In genomic region chr18:68962623-68963022, GRCh38 we compare ENCODE assay signal across 20 cellular contexts.
A peak's percentile ranks its signal among the peaks of the same experiment; 100 is the strongest.
DNase-seq lines count a peak whose midpoint lies in the region; ATAC-seq and TF ChIP-seq lines count a peak whose summit lies in the region.
"Had no signal": no experiment of that assay in that cellular context is flagged by ENCODE, and none has a peak within 500 bp of the region (broad histone marks: within the 10 kb centered on the region; RNA-seq: fewer than 3 reads in every experiment).

No MANE protein-coding gene starts in this region.

- H3K27ac ChIP-seq in SK-N-SH (ENCODE audit: low read depth in 2 of 2, low read length in 1 of 2) (no peak overlapping the region), RWPE2 (ENCODE audit: poor library complexity, severe bottlenecking) (no peak overlapping the region), GM23248 (no peak overlapping the region)
- H3K27ac ChIP-seq: 22Rv1, A549, C4-2B had no signal

- TF ChIP-seq CTCF in SK-N-SH (IDR thresholded peaks at IDR 0.05) (no peak), RWPE2 (IDR thresholded peaks at IDR 0.05; ENCODE audit: poor library complexity, severe bottlenecking) (no peak)

- no peak overlapping the region for H3K4me2 ChIP-seq in SK-N-SH
- H3K4me2 ChIP-seq in GM23248 (ENCODE audit: unreplicated experiment), result no peak overlapping the region
- H3K4me2 ChIP-seq: A549 had no signal

- DNase-seq in SK-N-SH (no peak), RWPE2 (ENCODE audit: low spot score) (no peak), GM23248 (no peak), iPS-NIHi7 (ENCODE audit: extremely low spot score) (no peak), NCI-H226 (no peak)
- DNase-seq: AML-193; Caco-2; CD4-positive, alpha-beta T cell; GDM1; GOT3; H7; HFFc6; IMR-90 had no signal

- H3K79me2 ChIP-seq in SK-N-SH (ENCODE audit: insufficient read depth) (no peaks in the 10 kb centered on the region), GM23248 (ENCODE audit: insufficient read depth) (no peaks in the 10 kb centered on the region)

- no peak for TF ChIP-seq EP300 in SK-N-SH (IDR thresholded peaks at IDR 0.05; ENCODE audit: borderline replicate concordance in 1 of 2, low read depth in 1 of 2, low read length in 1 of 2)

- in situ Hi-C loops in GM23248 (cut with MboI), result no loop called here

- H3F3A ChIP-seq in SK-N-SH (replicated peaks; ENCODE audit: insufficient read depth) (no peaks in the 10 kb centered on the region), GM23248 (ENCODE audit: insufficient read depth) (no peaks in the 10 kb centered on the region)

- ATAC-seq in SK-N-SH treated with all-trans-retinoic acid at 6 μM for 48 hours, result no peak
- peak; percentile 70; the same call in 2 of the 3 replicates for ATAC-seq in RWPE2 (ENCODE audit: low read depth)
- ATAC-seq in esophagus mucosa, result peak; percentile 62
- ATAC-seq: A549, HCT116, K562 had no signal

- WGBS in SK-N-SH (ENCODE audit: low lambda C conversion rate), result 76% methylated on average over 3 of the region's 3 CpGs
- 68% methylated on average over 3 of the region's 3 CpGs for WGBS in GM23248 (ENCODE audit: low coverage in 1 of 2, low lambda C conversion rate in 2 of 2, missing lambda C conversion rate in 2 of 2), 2 experiments

- H3K4me1 ChIP-seq in SK-N-SH (ENCODE audit: control insufficient read depth in 1 of 2, insufficient read depth in 2 of 2, low read depth in 1 of 2, low read length in 1 of 2) (no peaks in the 10 kb centered on the region), RWPE2 (ENCODE audit: insufficient read depth, poor library complexity, severe bottlenecking) (no peaks in the 10 kb centered on the region), GM23248 (ENCODE audit: insufficient read depth) (no peaks in the 10 kb centered on the region)
- H3K4me1 ChIP-seq: A549, Caco-2 had no signal

- H3K4me3 ChIP-seq in SK-N-SH (ENCODE audit: low read depth in 2 of 2, low read length in 1 of 2) (no peak overlapping the region), RWPE2 (ENCODE audit: severe bottlenecking) (no peak overlapping the region), GM23248 (no peak overlapping the region)
- H3K4me3 ChIP-seq: A549, K562 had no signal

- H3K9me2 ChIP-seq in SK-N-SH (no peaks in the 10 kb centered on the region), GM23248 (ENCODE audit: insufficient read depth) (no peaks in the 10 kb centered on the region)

- no peaks in the 10 kb centered on the region for H4K20me1 ChIP-seq in SK-N-SH (ENCODE audit: insufficient read depth)
- no peaks in the 10 kb centered on the region for H4K20me1 ChIP-seq in GM23248 (ENCODE audit: insufficient read depth)

- no peak overlapping the region for H3K9ac ChIP-seq in SK-N-SH
- no peak overlapping the region for H3K9ac ChIP-seq in GM23248

- TF ChIP-seq RAD21 in SK-N-SH (IDR thresholded peaks at IDR 0.05; ENCODE audit: low read length), result no peak

- H3K9me3 ChIP-seq in SK-N-SH, result no peaks in the 10 kb centered on the region
- H3K9me3 ChIP-seq in RWPE2 (ENCODE audit: severe bottlenecking), result no peaks in the 10 kb centered on the region
- H3K9me3 ChIP-seq in GM23248 (ENCODE audit: low read depth), result no peaks in the 10 kb centered on the region
- H3K9me3 ChIP-seq: A549, Caco-2 had no signal

- H3K36me3 ChIP-seq in SK-N-SH (replicated peaks in 1 of 2; ENCODE audit: control insufficient read depth in 1 of 2, insufficient read depth in 2 of 2, low read length in 1 of 2), result no peaks in the 10 kb centered on the region
- no peaks in the 10 kb centered on the region for H3K36me3 ChIP-seq in RWPE2 (ENCODE audit: low read depth)
- H3K36me3 ChIP-seq in GM23248 (ENCODE audit: low read depth), result no peaks in the 10 kb centered on the region

- H2AFZ ChIP-seq in SK-N-SH (ENCODE audit: low read depth), result no peak overlapping the region
- H2AFZ ChIP-seq in GM23248, result no peak overlapping the region

- H3K27me3 ChIP-seq in SK-N-SH (ENCODE audit: insufficient read depth), result no peaks in the 10 kb centered on the region
- H3K27me3 ChIP-seq in RWPE2 (ENCODE audit: insufficient read depth, poor library complexity, severe bottlenecking), result no peaks in the 10 kb centered on the region
- H3K27me3 ChIP-seq in GM23248 (replicated peaks; ENCODE audit: insufficient read depth), result no peaks in the 10 kb centered on the region

- POLR2A ChIA-PET in SK-N-SH (lab: Yijun Ruan, JAX), result no interaction called here

- CTCF ChIA-PET in SK-N-SH (lab: Yijun Ruan, JAX), result no interaction called here

TF ChIP-seq in SK-N-SH, 30 proteins besides CTCF, POLR2A, EP300 and RAD21:
- TF ChIP-seq CHD2 (IDR thresholded peaks at IDR 0.05; ENCODE audit: low read length, partially characterized antibody) (no peak), FOSL2 (IDR thresholded peaks at IDR 0.05; ENCODE audit: borderline replicate concordance, low read depth) (0 out of 2 replicates have a peak, but pooled peaks have one; percentile 3), JUND (IDR thresholded peaks at IDR 0.05) (0 out of 2 replicates have a peak, but pooled peaks have one; percentile 16)
TF ChIP-seq in SK-N-SH: peak in this region for 2.

TF ChIP-seq in SK-N-SH treated with all-trans-retinoic acid at 6 μM for 48 hours, 23 proteins besides CTCF, POLR2A, EP300 and RAD21:
- no peak for TF ChIP-seq ARNTL (CRISPR knock-in tag; IDR thresholded peaks at IDR 0.05; ENCODE audit: borderline replicate concordance, low read depth)
- no peak for TF ChIP-seq ZFP30 (CRISPR knock-in tag; IDR thresholded peaks at IDR 0.05)
- TF ChIP-seq ESRRG (CRISPR knock-in tag; IDR thresholded peaks at IDR 0.05), result no peak
